Comparison of ENCODE assay signal across 1 cellular context in the genomic region with DNA sequence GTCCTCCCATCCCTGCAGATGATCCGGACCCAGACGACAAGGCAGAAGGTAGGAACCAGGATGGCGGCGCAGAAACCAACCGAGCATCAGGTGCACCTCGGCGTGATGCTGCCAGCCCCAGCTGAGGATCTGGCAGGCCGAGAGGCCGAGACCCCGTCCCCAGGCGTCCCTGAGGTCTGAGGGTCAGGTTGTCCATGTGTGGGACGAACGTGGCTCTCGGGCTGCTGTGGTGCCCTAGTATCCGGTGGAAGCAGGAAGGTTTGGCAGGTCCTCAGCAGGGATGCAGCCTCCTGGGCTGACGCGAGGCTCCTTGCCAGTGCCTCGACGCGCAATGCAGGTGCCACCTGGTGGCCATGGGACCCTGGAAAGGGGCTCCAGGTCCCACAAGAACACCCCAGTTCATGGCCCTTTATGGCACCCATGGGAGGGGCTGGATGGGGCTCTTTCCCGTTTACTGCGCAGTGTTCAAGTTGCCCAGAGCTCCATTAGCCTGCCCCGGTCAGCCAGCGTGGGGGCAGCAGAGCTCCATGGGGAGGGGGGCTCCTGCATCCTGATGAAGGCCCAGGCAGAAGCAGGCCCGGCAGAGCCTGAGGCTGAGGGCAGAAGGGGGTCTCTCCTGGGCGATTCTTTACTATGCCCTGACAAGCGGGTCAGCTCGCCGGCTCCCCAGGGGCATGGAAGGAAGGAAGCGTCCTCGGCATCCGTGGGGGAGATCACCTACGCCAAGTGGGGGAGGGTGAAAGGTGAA.
TF ChIP-seq lines count a peak whose summit lies in the region.

No MANE protein-coding gene starts in this region.

TF ChIP-seq in HEK293T, 16 proteins besides CTCF, POLR2A, EP300 and RAD21 (continued from another document):
- TF ChIP-seq FOXK2 (IDR thresholded peaks at IDR 0.05) (no peak), ARNT (IDR thresholded peaks at IDR 0.05) (no peak), ELF4 (IDR thresholded peaks at IDR 0.05) (no peak), BHLHE40 (IDR thresholded peaks at IDR 0.05; ENCODE audit: borderline replicate concordance) (no peak), CTBP1 (IDR thresholded peaks at IDR 0.05; ENCODE audit: borderline replicate concordance) (no peak)
